ENCODE assay signal across 16 cellular contexts in genomic region chr10:43912469-43912868, GRCh38.
"Had no signal": no experiment of that assay in that cellular context is flagged by ENCODE, and none has a peak within 500 bp of the region (broad histone marks: within the 10 kb centered on the region; RNA-seq: fewer than 3 reads in every experiment).

No MANE protein-coding gene starts in this region.

- H3K36me3 Mint-ChIP-seq: naive thymus-derived CD8-positive, alpha-beta T cell; T-cell had no signal

- H3K9me3 ChIP-seq: mucosa of descending colon, stomach, thoracic aorta had no signal

- DNase-seq: activated CD4-positive, alpha-beta T cell treated with anti-CD3 and anti-CD28 coated beads for 4 hours; activated CD8-positive, alpha-beta memory T cell treated with anti-CD3 and anti-CD28 coated beads, Interleukin-2, amount 50 U/mL, for 4 hours; activated CD8-positive, alpha-beta T cell treated with anti-CD3 and anti-CD28 coated beads for 36 hours; activated naive CD4-positive, alpha-beta T cell; effector CD8-positive, alpha-beta T cell; hypothalamus; mucosa of descending colon; naive thymus-derived CD8-positive, alpha-beta T cell; stimulated activated CD4-positive, alpha-beta T cell treated with anti-CD3 and anti-CD28 coated beads, Interleukin-4, amount 100 ng/mL, for 24 hours; stomach; T-cell; T1000 had no signal

- H3K27ac Mint-ChIP-seq: activated CD8-positive, alpha-beta T cell treated with anti-CD3 and anti-CD28 coated beads for 36 hours; naive thymus-derived CD8-positive, alpha-beta T cell; T-cell had no signal

- H3K27ac ChIP-seq: VCaP had no signal

- H3K27me3 Mint-ChIP-seq: activated CD8-positive, alpha-beta T cell treated with anti-CD3 and anti-CD28 coated beads for 36 hours; T-cell had no signal

- H3K4me3 ChIP-seq: coronary artery, lung, mucosa of descending colon, stomach, thoracic aorta had no signal

- H3K4me3 Mint-ChIP-seq: activated CD8-positive, alpha-beta T cell treated with anti-CD3 and anti-CD28 coated beads for 36 hours; naive thymus-derived CD8-positive, alpha-beta T cell; T-cell had no signal

- H3K27me3 ChIP-seq: stomach had no signal

- ATAC-seq: activated CD8-positive, alpha-beta T cell treated with anti-CD3 and anti-CD28 coated beads for 36 hours; mucosa of descending colon; naive thymus-derived CD8-positive, alpha-beta T cell; T-cell had no signal

- H3K36me3 ChIP-seq: stomach, thoracic aorta had no signal
